ENCODE assay signal across 10 cellular contexts in the genomic region with DNA sequence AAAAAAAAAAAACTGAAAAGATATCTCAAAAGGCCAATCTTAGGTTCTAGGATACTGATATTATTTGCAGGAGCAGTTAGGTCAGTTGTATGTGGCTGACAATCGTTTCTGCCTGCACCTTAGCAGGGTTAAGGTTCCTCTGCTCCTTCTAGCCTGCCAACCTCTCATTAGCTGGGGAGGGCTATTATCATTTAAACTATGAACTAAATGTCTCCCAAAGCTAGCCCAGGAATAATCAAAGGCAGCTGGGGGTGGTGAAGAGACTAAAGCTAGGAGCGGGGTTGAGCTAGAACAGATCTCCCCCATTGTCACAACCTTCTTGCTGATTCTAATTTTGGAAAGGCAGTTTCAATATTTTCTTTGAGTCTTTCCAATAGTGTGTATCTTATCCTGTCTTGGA.
"Had no signal": no experiment of that assay in that cellular context is flagged by ENCODE, and none has a peak within 500 bp of the region (broad histone marks: within the 10 kb centered on the region; RNA-seq: fewer than 3 reads in every experiment).

No MANE protein-coding gene starts in this region.

- H3K4me1 ChIP-seq: ascending aorta, right atrium auricular region, tibial artery had no signal

- H3K27ac ChIP-seq: ascending aorta, right atrium auricular region, tibial artery, VCaP had no signal

- H3K27ac Mint-ChIP-seq: stimulated activated memory B cell treated with anti-CD40 and anti-IgM and Interleukin-4, amounts not matched to agents 10 μg/mL and 1 μg/mL and 100 μg/mL, for 72 hours had no signal

- H3K36me3 ChIP-seq: ascending aorta, right atrium auricular region, tibial artery had no signal

- DNase-seq: immature natural killer cell; mesenchymal stem cell; stimulated activated CD4-positive, alpha-beta T cell treated with anti-CD3 and anti-CD28 coated beads, Interleukin-2, amount 100 ng/mL, for 48 hours; T-helper 1 cell; tibial artery had no signal

- H3K4me3 Mint-ChIP-seq: activated T-helper 1 cell treated with anti-CD3 and anti-CD28 coated beads, Interleukin-12 subunit alpha, Interleukin-12 subunit beta, Interleukin-2, Interleukin-4 antibody, amounts not matched to agents 30 ng/mL and 10 ng/mL and 1 ng/mL, durations not matched to agents 14 hours and 24 hours and 36 hours; stimulated activated memory B cell treated with anti-CD40 and anti-IgM and Interleukin-4, amounts not matched to agents 10 μg/mL and 1 μg/mL and 100 μg/mL, for 72 hours had no signal

- H3K4me3 ChIP-seq: ascending aorta, right atrium auricular region, tibial artery had no signal

- H3K27me3 ChIP-seq: ascending aorta, right atrium auricular region, tibial artery had no signal

- H3K27me3 Mint-ChIP-seq: stimulated activated memory B cell treated with anti-CD40 and anti-IgM and Interleukin-4, amounts not matched to agents 10 μg/mL and 1 μg/mL and 100 μg/mL, for 72 hours had no signal

- H3K9me3 ChIP-seq: ascending aorta, right atrium auricular region, tibial artery had no signal
